ENCODE assay signal across 1 cellular context in the genomic region with DNA sequence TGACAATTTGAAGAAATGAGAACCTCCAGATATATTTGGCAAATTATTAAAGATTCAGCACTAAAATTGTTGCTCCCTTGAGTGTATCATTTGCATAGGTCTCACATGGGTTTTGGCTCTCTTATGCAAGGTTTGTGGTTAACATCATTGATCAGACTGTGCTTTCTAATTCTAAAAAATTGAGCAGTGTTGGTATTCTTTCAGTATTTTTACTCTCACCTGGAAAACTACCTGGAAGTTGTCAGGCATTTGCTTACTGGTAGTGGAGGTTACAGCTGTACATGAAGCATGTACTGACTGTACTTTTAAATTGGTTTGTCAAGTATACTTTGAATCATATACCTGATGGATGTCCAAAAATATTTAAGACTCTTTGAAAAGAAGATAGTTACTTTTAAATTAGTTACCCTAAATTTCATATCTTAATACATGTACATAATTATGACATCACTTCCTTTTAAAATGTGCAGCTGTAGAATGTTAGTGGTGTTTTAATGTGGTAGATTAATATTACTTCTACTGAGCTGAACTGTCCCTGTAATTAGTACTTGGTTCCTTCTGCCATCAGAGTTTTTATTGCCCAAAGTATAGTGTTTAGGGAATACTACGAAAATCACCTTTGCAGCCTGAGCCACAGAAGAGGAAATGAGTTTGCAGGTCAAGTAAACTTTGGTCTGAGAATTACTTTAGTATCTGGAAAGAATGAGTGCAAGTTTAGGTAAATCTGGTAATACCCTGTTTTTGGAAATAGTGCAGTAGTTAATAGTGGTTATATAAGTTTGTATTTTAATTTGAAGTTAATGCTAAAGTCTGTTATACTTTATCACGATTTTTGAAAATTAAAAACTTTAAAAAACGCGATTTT.
TF ChIP-seq lines count a peak whose summit lies in the region.

No MANE protein-coding gene starts in this region.

TF ChIP-seq in HepG2, 621 proteins besides CTCF, POLR2A, EP300 and RAD21 (continued from another document):
- TF ChIP-seq, protein P1, sequence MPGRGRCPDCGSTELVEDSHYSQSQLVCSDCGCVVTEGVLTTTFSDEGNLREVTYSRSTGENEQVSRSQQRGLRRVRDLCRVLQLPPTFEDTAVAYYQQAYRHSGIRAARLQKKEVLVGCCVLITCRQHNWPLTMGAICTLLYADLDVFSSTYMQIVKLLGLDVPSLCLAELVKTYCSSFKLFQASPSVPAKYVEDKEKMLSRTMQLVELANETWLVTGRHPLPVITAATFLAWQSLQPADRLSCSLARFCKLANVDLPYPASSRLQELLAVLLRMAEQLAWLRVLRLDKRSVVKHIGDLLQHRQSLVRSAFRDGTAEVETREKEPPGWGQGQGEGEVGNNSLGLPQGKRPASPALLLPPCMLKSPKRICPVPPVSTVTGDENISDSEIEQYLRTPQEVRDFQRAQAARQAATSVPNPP (CRISPR knock-in tag; IDR thresholded peaks at IDR 0.05) = no peak
- TF ChIP-seq, protein P2, sequence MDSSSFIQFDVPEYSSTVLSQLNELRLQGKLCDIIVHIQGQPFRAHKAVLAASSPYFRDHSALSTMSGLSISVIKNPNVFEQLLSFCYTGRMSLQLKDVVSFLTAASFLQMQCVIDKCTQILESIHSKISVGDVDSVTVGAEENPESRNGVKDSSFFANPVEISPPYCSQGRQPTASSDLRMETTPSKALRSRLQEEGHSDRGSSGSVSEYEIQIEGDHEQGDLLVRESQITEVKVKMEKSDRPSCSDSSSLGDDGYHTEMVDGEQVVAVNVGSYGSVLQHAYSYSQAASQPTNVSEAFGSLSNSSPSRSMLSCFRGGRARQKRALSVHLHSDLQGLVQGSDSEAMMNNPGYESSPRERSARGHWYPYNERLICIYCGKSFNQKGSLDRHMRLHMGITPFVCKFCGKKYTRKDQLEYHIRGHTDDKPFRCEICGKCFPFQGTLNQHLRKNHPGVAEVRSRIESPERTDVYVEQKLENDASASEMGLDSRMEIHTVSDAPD (CRISPR knock-in tag; IDR thresholded peaks at IDR 0.05) = no peak
- TF ChIP-seq, protein P3, sequence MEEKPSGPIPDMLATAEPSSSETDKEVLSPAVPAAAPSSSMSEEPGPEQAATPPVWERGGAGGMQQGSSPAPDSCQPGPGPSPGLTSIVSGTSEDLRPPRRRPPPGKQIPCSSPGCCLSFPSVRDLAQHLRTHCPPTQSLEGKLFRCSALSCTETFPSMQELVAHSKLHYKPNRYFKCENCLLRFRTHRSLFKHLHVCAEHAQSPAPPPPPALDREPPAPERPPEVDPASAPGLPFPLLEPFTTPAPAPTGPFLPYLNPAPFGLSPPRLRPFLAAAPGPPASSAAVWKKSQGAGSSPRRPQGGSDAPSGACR (CRISPR knock-in tag; IDR thresholded peaks at IDR 0.05) = no peak
- TF ChIP-seq ZNF879 (CRISPR knock-in tag; IDR thresholded peaks at IDR 0.05) (no peak), ZNF724P (CRISPR knock-in tag; IDR thresholded peaks at IDR 0.05; ENCODE audit: borderline replicate concordance) (no peak), ZNF891 (CRISPR knock-in tag; IDR thresholded peaks at IDR 0.05) (no peak), ZNF10 (CRISPR knock-in tag; IDR thresholded peaks at IDR 0.05; ENCODE audit: borderline replicate concordance, low read depth) (no peak), ZNF562 (CRISPR knock-in tag; IDR thresholded peaks at IDR 0.05; ENCODE audit: borderline replicate concordance) (no peak), CEBPG (CRISPR knock-in tag; IDR thresholded peaks at IDR 0.05) (no peak), ZSCAN22 (CRISPR knock-in tag; IDR thresholded peaks at IDR 0.05) (no peak), GABPA (IDR thresholded peaks at IDR 0.05; ENCODE audit: low read depth, low read length) (no peak), GABPA (CRISPR knock-in tag; IDR thresholded peaks at IDR 0.05; ENCODE audit: low read depth) (peak; percentile 28), TGIF2 (CRISPR knock-in tag; IDR thresholded peaks at IDR 0.05) (no peak), ZNF274 (CRISPR knock-in tag; IDR thresholded peaks at IDR 0.05) (no peak), ADNP (CRISPR knock-in tag; IDR thresholded peaks at IDR 0.05) (no peak), MEIS1 (CRISPR knock-in tag; IDR thresholded peaks at IDR 0.05; ENCODE audit: borderline replicate concordance) (no peak), ZNF256 (CRISPR knock-in tag; conservative IDR thresholded peaks at IDR 0.05) (no peak), SYNCRIP (IDR thresholded peaks at IDR 0.05; ENCODE audit: insufficient read depth, low read depth, low read length) (no peak), ZNF549 (CRISPR knock-in tag; IDR thresholded peaks at IDR 0.05) (no peak), RBM22 (optimal IDR thresholded peaks at IDR 0.05; ENCODE audit: low read length) (peak; percentile 68), ZNF788 (CRISPR knock-in tag; IDR thresholded peaks at IDR 0.05; ENCODE audit: borderline replicate concordance) (no peak), ZNF782 (CRISPR knock-in tag; IDR thresholded peaks at IDR 0.05; ENCODE audit: borderline replicate concordance) (no peak), ZNF12 (CRISPR knock-in tag; IDR thresholded peaks at IDR 0.05) (0 out of 2 replicates have a peak, but pooled peaks have one; percentile 21), ZMYM2 (CRISPR knock-in tag; IDR thresholded peaks at IDR 0.05) (no peak), KDM5B (CRISPR knock-in tag; IDR thresholded peaks at IDR 0.05; ENCODE audit: borderline replicate concordance) (no peak), ELF1 (CRISPR knock-in tag; IDR thresholded peaks at IDR 0.05) (no peak), RBAK (CRISPR knock-in tag; IDR thresholded peaks at IDR 0.05) (no peak), MED1 (CRISPR knock-in tag; IDR thresholded peaks at IDR 0.05) (0 out of 2 replicates have a peak, but pooled peaks have one; percentile 21), GZF1 (CRISPR knock-in tag; IDR thresholded peaks at IDR 0.05) (no peak), ZBTB20 (CRISPR knock-in tag; IDR thresholded peaks at IDR 0.05; ENCODE audit: borderline replicate concordance, low read depth) (no peak), KLF16 (CRISPR knock-in tag; IDR thresholded peaks at IDR 0.05) (no peak), MXI1 (IDR thresholded peaks at IDR 0.05; ENCODE audit: borderline replicate concordance, low read depth, low read length) (no peak)
- TF ChIP-seq, protein P4, sequence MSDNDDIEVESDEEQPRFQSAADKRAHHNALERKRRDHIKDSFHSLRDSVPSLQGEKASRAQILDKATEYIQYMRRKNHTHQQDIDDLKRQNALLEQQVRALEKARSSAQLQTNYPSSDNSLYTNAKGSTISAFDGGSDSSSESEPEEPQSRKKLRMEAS (IDR thresholded peaks at IDR 0.05) = no peak
- TF ChIP-seq, protein P5, sequence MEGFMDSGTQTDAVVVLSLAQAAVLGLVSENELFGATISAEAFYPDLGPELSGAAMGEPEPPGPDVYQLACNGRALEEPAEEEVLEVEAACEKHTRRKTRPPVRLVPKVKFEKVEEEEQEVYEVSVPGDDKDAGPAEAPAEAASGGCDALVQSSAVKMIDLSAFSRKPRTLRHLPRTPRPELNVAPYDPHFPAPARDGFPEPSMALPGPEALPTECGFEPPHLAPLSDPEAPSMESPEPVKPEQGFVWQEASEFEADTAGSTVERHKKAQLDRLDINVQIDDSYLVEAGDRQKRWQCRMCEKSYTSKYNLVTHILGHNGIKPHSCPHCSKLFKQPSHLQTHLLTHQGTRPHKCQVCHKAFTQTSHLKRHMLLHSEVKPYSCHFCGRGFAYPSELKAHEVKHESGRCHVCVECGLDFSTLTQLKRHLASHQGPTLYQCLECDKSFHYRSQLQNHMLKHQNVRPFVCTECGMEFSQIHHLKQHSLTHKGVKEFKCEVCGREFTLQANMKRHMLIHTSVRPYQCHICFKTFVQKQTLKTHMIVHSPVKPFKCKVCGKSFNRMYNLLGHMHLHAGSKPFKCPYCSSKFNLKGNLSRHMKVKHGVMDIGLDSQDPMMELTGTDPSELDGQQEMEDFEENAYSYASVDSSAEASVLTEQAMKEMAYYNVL (CRISPR knock-in tag; IDR thresholded peaks at IDR 0.05; ENCODE audit: borderline replicate concordance) = no peak
- TF ChIP-seq, protein P6, sequence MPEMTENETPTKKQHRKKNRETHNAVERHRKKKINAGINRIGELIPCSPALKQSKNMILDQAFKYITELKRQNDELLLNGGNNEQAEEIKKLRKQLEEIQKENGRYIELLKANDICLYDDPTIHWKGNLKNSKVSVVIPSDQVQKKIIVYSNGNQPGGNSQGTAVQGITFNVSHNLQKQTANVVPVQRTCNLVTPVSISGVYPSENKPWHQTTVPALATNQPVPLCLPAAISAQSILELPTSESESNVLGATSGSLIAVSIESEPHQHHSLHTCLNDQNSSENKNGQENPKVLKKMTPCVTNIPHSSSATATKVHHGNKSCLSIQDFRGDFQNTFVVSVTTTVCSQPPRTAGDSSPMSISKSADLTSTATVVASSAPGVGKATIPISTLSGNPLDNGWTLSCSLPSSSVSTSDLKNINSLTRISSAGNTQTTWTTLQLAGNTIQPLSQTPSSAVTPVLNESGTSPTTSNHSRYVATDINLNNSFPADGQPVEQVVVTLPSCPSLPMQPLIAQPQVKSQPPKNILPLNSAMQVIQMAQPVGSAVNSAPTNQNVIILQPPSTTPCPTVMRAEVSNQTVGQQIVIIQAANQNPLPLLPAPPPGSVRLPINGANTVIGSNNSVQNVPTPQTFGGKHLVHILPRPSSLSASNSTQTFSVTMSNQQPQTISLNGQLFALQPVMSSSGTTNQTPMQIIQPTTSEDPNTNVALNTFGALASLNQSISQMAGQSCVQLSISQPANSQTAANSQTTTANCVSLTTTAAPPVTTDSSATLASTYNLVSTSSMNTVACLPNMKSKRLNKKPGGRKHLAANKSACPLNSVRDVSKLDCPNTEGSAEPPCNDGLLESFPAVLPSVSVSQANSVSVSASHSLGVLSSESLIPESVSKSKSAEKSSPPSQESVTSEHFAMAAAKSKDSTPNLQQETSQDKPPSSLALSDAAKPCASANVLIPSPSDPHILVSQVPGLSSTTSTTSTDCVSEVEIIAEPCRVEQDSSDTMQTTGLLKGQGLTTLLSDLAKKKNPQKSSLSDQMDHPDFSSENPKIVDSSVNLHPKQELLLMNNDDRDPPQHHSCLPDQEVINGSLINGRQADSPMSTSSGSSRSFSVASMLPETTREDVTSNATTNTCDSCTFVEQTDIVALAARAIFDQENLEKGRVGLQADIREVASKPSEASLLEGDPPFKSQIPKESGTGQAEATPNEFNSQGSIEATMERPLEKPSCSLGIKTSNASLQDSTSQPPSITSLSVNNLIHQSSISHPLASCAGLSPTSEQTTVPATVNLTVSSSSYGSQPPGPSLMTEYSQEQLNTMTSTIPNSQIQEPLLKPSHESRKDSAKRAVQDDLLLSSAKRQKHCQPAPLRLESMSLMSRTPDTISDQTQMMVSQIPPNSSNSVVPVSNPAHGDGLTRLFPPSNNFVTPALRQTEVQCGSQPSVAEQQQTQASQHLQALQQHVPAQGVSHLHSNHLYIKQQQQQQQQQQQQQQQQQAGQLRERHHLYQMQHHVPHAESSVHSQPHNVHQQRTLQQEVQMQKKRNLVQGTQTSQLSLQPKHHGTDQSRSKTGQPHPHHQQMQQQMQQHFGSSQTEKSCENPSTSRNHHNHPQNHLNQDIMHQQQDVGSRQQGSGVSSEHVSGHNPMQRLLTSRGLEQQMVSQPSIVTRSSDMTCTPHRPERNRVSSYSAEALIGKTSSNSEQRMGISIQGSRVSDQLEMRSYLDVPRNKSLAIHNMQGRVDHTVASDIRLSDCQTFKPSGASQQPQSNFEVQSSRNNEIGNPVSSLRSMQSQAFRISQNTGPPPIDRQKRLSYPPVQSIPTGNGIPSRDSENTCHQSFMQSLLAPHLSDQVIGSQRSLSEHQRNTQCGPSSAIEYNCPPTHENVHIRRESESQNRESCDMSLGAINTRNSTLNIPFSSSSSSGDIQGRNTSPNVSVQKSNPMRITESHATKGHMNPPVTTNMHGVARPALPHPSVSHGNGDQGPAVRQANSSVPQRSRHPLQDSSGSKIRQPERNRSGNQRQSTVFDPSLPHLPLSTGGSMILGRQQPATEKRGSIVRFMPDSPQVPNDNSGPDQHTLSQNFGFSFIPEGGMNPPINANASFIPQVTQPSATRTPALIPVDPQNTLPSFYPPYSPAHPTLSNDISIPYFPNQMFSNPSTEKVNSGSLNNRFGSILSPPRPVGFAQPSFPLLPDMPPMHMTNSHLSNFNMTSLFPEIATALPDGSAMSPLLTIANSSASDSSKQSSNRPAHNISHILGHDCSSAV (CRISPR knock-in tag; IDR thresholded peaks at IDR 0.05; ENCODE audit: borderline replicate concordance) = no peak
- TF ChIP-seq, protein P7, sequence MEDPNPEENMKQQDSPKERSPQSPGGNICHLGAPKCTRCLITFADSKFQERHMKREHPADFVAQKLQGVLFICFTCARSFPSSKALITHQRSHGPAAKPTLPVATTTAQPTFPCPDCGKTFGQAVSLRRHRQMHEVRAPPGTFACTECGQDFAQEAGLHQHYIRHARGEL (CRISPR knock-in tag; IDR thresholded peaks at IDR 0.05) = no peak
- TF ChIP-seq, protein P8, sequence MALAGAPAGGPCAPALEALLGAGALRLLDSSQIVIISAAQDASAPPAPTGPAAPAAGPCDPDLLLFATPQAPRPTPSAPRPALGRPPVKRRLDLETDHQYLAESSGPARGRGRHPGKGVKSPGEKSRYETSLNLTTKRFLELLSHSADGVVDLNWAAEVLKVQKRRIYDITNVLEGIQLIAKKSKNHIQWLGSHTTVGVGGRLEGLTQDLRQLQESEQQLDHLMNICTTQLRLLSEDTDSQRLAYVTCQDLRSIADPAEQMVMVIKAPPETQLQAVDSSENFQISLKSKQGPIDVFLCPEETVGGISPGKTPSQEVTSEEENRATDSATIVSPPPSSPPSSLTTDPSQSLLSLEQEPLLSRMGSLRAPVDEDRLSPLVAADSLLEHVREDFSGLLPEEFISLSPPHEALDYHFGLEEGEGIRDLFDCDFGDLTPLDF (CRISPR knock-in tag; IDR thresholded peaks at IDR 0.05) = no peak
- TF ChIP-seq, protein P9, sequence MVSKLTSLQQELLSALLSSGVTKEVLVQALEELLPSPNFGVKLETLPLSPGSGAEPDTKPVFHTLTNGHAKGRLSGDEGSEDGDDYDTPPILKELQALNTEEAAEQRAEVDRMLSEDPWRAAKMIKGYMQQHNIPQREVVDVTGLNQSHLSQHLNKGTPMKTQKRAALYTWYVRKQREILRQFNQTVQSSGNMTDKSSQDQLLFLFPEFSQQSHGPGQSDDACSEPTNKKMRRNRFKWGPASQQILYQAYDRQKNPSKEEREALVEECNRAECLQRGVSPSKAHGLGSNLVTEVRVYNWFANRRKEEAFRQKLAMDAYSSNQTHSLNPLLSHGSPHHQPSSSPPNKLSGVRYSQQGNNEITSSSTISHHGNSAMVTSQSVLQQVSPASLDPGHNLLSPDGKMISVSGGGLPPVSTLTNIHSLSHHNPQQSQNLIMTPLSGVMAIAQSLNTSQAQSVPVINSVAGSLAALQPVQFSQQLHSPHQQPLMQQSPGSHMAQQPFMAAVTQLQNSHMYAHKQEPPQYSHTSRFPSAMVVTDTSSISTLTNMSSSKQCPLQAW (CRISPR knock-in tag; IDR thresholded peaks at IDR 0.05) = no peak
- TF ChIP-seq, protein P10, sequence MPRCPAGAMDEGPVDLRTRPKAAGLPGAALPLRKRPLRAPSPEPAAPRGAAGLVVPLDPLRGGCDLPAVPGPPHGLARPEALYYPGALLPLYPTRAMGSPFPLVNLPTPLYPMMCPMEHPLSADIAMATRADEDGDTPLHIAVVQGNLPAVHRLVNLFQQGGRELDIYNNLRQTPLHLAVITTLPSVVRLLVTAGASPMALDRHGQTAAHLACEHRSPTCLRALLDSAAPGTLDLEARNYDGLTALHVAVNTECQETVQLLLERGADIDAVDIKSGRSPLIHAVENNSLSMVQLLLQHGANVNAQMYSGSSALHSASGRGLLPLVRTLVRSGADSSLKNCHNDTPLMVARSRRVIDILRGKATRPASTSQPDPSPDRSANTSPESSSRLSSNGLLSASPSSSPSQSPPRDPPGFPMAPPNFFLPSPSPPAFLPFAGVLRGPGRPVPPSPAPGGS (CRISPR knock-in tag; IDR thresholded peaks at IDR 0.05) = no peak
